13 cellular contexts compared by ENCODE assay signal in genomic region chr18:13616525-13617035, GRCh38.
DNase-seq lines count a peak whose midpoint lies in the region; ATAC-seq and TF ChIP-seq lines count a peak whose summit lies in the region.
"Had no signal": no experiment of that assay in that cellular context is flagged by ENCODE, and none has a peak within 500 bp of the region (broad histone marks: within the 10 kb centered on the region; RNA-seq: fewer than 3 reads in every experiment).

No MANE protein-coding gene starts in this region.

- TF ChIP-seq CTCF in OCI-LY3 (IDR thresholded peaks at IDR 0.05; ENCODE audit: low read depth, low read length) (no peak), BE2C (IDR thresholded peaks at IDR 0.05; ENCODE audit: low read depth, low read length) (no peak)

- no peak overlapping the region for H3K9ac ChIP-seq in OCI-LY3 (ENCODE audit: low read length)

- H3K9me3 Mint-ChIP-seq in CD4-positive, CD25-positive, alpha-beta regulatory T cell, result no peaks in the 10 kb centered on the region

- H3K27me3 Mint-ChIP-seq in CD4-positive, CD25-positive, alpha-beta regulatory T cell, result no peaks in the 10 kb centered on the region

- no peaks in the 10 kb centered on the region for H3K27me3 ChIP-seq in CD4-positive, CD25-positive, alpha-beta regulatory T cell (ENCODE audit: control insufficient read depth, insufficient read depth, low read length)
- H3K27me3 ChIP-seq in OCI-LY3 (ENCODE audit: low read depth, low read length) (no peaks in the 10 kb centered on the region), BE2C (no peaks in the 10 kb centered on the region)
- H3K27me3 ChIP-seq: transverse colon had no signal

- peaks cover 42 to 74% (median 56%) of the 10 kb centered on the region in 4 donors for H3K4me1 Mint-ChIP-seq in CD4-positive, CD25-positive, alpha-beta regulatory T cell

- H4K20me1 ChIP-seq in OCI-LY3 (ENCODE audit: insufficient read depth, low read length), result peaks cover 16% of the 10 kb centered on the region; the same call in 1 of the 2 replicates

- no peak overlapping the region for H2AFZ ChIP-seq in OCI-LY3 (ENCODE audit: low read depth, low read length)

- peaks cover 50% of the 10 kb centered on the region for H3K79me2 ChIP-seq in OCI-LY3 (ENCODE audit: low read length)

- H3K4me3 Mint-ChIP-seq in CD4-positive, CD25-positive, alpha-beta regulatory T cell, result peak overlapping the region in 2 of 4 donors; percentile 80 to 82

- no peaks in the 10 kb centered on the region for H3K9me3 ChIP-seq in CD4-positive, CD25-positive, alpha-beta regulatory T cell (ENCODE audit: control insufficient read depth in 2 of 2, low read length in 2 of 2)
- H3K9me3 ChIP-seq in OCI-LY3 (ENCODE audit: insufficient read depth, low read length), result peaks cover 11% of the 10 kb centered on the region; the same call in 1 of the 2 replicates
- no peaks in the 10 kb centered on the region for H3K9me3 ChIP-seq in BE2C
- H3K9me3 ChIP-seq: transverse colon had no signal

- H3K36me3 ChIP-seq in CD4-positive, CD25-positive, alpha-beta regulatory T cell (ENCODE audit: control insufficient read depth, insufficient read depth, low read length), result peaks cover 10% of the 10 kb centered on the region
- H3K36me3 ChIP-seq in OCI-LY3 (replicated peaks; ENCODE audit: low read depth, low read length), result peaks cover 18% of the 10 kb centered on the region
- no peaks in the 10 kb centered on the region for H3K36me3 ChIP-seq in BE2C
- H3K36me3 ChIP-seq: transverse colon had no signal

- H3K27ac ChIP-seq in CD4-positive, CD25-positive, alpha-beta regulatory T cell (ENCODE audit: insufficient read depth, low read length, poor library complexity, severe bottlenecking), result no peak overlapping the region
- no peak overlapping the region for H3K27ac ChIP-seq in OCI-LY3 (ENCODE audit: low read length)
- peak overlapping the region; percentile 50 for H3K27ac ChIP-seq in cingulate gyrus (ENCODE audit: low read depth, low read length)
- H3K27ac ChIP-seq: C4-2B had no signal

- peak; percentile 1 for DNase-seq in AG20443 (ENCODE audit: low spot score)
- peak in 1 of 3 donors; percentile 54 for DNase-seq in CD4-positive, CD25-positive, alpha-beta regulatory T cell
- DNase-seq in BE2C, result no peak
- DNase-seq in H4 (ENCODE audit: low spot score), result no peak
- DNase-seq in germinal center (ENCODE audit: low spot score), result no peak
- DNase-seq in HuH-7.5 (ENCODE audit: low spot score), result no peak
- DNase-seq: activated T-cell treated with anti-CD3 and anti-CD28 coated beads, Interleukin-2, amount 50 U/mL, for 1 hour; hippocampal formation; NCI-H1048; transverse colon had no signal

- H3K27ac Mint-ChIP-seq in CD4-positive, CD25-positive, alpha-beta regulatory T cell, result peak overlapping the region in 2 of 3 donors; percentile 87 to 93

- ATAC-seq in CD4-positive, CD25-positive, alpha-beta regulatory T cell (ENCODE audit: low read depth in 2 of 2), result no peak

- H3K4me1 ChIP-seq in CD4-positive, CD25-positive, alpha-beta regulatory T cell (ENCODE audit: control insufficient read depth, insufficient read depth, low read length, poor library complexity, severe bottlenecking), result peaks cover 58% of the 10 kb centered on the region
- H3K4me1 ChIP-seq in OCI-LY3 (ENCODE audit: low read length) (peaks cover 59% of the 10 kb centered on the region), BE2C (no peaks in the 10 kb centered on the region)

- peaks cover 3% of the 10 kb centered on the region for H3K36me3 Mint-ChIP-seq in CD4-positive, CD25-positive, alpha-beta regulatory T cell

- no peak overlapping the region for H3K4me3 ChIP-seq in CD4-positive, CD25-positive, alpha-beta regulatory T cell (ENCODE audit: low read depth, low read length)
- H3K4me3 ChIP-seq in OCI-LY3 (ENCODE audit: low read length) (no peak overlapping the region), BE2C (ENCODE audit: low read depth, low read length) (no peak overlapping the region)
- H3K4me3 ChIP-seq: transverse colon had no signal

- H3K4me2 ChIP-seq in OCI-LY3 (ENCODE audit: low read length), result peak overlapping the region; percentile 23
